1 cellular context compared by ENCODE assay signal in genomic region chr1:234875953-234876814, GRCh38.
TF ChIP-seq lines count a peak whose summit lies in the region.

No MANE protein-coding gene starts in this region.

TF ChIP-seq in HEK293, 187 proteins besides CTCF, POLR2A, EP300 and RAD21 (continued from another document and continues in another):
- TF ChIP-seq ZSCAN18 (tag by site-specific recombination; IDR thresholded peaks at IDR 0.05) = no peak
- no peak for TF ChIP-seq ZNF544 (tag by site-specific recombination; IDR thresholded peaks at IDR 0.05)
- TF ChIP-seq ZNF16 (tag by site-specific recombination; IDR thresholded peaks at IDR 0.05; ENCODE audit: low read depth) = no peak
- no peak for TF ChIP-seq ZNF132 (tag by site-specific recombination; IDR thresholded peaks at IDR 0.05; ENCODE audit: borderline replicate concordance)
- TF ChIP-seq ZNF830 (tag by site-specific recombination; IDR thresholded peaks at IDR 0.05; ENCODE audit: low read depth) = no peak
- no peak; the same call in 1 of the 2 replicates for TF ChIP-seq ZNF341 (tag by site-specific recombination; IDR thresholded peaks at IDR 0.05; ENCODE audit: low read depth)
- TF ChIP-seq ZFP3 (tag by site-specific recombination; IDR thresholded peaks at IDR 0.05; ENCODE audit: low read depth) = no peak
- no peak for TF ChIP-seq PBX3 (CRISPR knock-in tag; IDR thresholded peaks at IDR 0.05)
- no peak for TF ChIP-seq ZNF623 (tag by site-specific recombination; IDR thresholded peaks at IDR 0.05)
- no peak for TF ChIP-seq ZNF555 (tag by site-specific recombination; conservative IDR thresholded peaks at IDR 0.05)
- TF ChIP-seq TCF7L2 (IDR thresholded peaks at IDR 0.05; ENCODE audit: borderline replicate concordance, low read depth, low read length) = peak; percentile 48; the same call in 1 of the 2 replicates
- TF ChIP-seq YY2 (tag by site-specific recombination; IDR thresholded peaks at IDR 0.05) = no peak
- no peak for TF ChIP-seq ZNF692 (tag by site-specific recombination; IDR thresholded peaks at IDR 0.05)
- no peak for TF ChIP-seq REPIN1 (tag by site-specific recombination; IDR thresholded peaks at IDR 0.05; ENCODE audit: low read depth)
- no peak for TF ChIP-seq ZBTB6 (tag by site-specific recombination; IDR thresholded peaks at IDR 0.05)
- TF ChIP-seq EGR2 (tag by site-specific recombination; IDR thresholded peaks at IDR 0.05; ENCODE audit: low read depth) = peak; percentile 53
- no peak for TF ChIP-seq ZNF621 (tag by site-specific recombination; IDR thresholded peaks at IDR 0.05)
- TF ChIP-seq ZNF792 (tag by site-specific recombination; IDR thresholded peaks at IDR 0.05) = no peak
- TF ChIP-seq ZNF19 (tag by site-specific recombination; IDR thresholded peaks at IDR 0.05; ENCODE audit: low read depth) = no peak
- TF ChIP-seq REST (tag by site-specific recombination; IDR thresholded peaks at IDR 0.05) = no peak
- TF ChIP-seq ZNF843 (tag by site-specific recombination; IDR thresholded peaks at IDR 0.05) = peak; percentile 72; the same call in 1 of the 2 replicates
- TF ChIP-seq GLIS1 (tag by site-specific recombination; IDR thresholded peaks at IDR 0.05) = peak; percentile 84
- TF ChIP-seq ZNF266 (tag by site-specific recombination; IDR thresholded peaks at IDR 0.05; ENCODE audit: low read depth) = no peak
- no peak for TF ChIP-seq ZNF660 (tag by site-specific recombination; IDR thresholded peaks at IDR 0.05)
- no peak for TF ChIP-seq ZNF791 (tag by site-specific recombination; IDR thresholded peaks at IDR 0.05)
- TF ChIP-seq FEZF1 (tag by site-specific recombination; IDR thresholded peaks at IDR 0.05) = peak; percentile 58
- no peak for TF ChIP-seq ZNF174 (tag by site-specific recombination; IDR thresholded peaks at IDR 0.05)
- no peak for TF ChIP-seq ZNF146 (tag by site-specific recombination; IDR thresholded peaks at IDR 0.05)
- no peak for TF ChIP-seq ZNF112 (tag by site-specific recombination; IDR thresholded peaks at IDR 0.05)
- TF ChIP-seq ZNF239 (tag by site-specific recombination; IDR thresholded peaks at IDR 0.05) = no peak
- no peak for TF ChIP-seq ZSCAN4 (tag by site-specific recombination; IDR thresholded peaks at IDR 0.05)
- TF ChIP-seq ZNF10 (tag by site-specific recombination; IDR thresholded peaks at IDR 0.05) = no peak
- TF ChIP-seq BCL6B (tag by site-specific recombination; IDR thresholded peaks at IDR 0.05) = no peak
- TF ChIP-seq PRDM1 (tag by site-specific recombination; IDR thresholded peaks at IDR 0.05) = peak; percentile 78
- no peak for TF ChIP-seq ZNF776 (tag by site-specific recombination; IDR thresholded peaks at IDR 0.05; ENCODE audit: borderline replicate concordance)
- TF ChIP-seq ZNF175 (tag by site-specific recombination; IDR thresholded peaks at IDR 0.05) = no peak
- TF ChIP-seq ZBTB1 (tag by site-specific recombination; IDR thresholded peaks at IDR 0.05) = no peak
- TF ChIP-seq ZBTB26 (tag by site-specific recombination; optimal IDR thresholded peaks at IDR 0.05) = no peak
- no peak for TF ChIP-seq ZBTB7A (tag by site-specific recombination; IDR thresholded peaks at IDR 0.05; ENCODE audit: low read depth)
- peak; percentile 67 for TF ChIP-seq ZFHX2 (tag by site-specific recombination; conservative IDR thresholded peaks at IDR 0.05)
- TF ChIP-seq GLI4 (tag by site-specific recombination; IDR thresholded peaks at IDR 0.05) = no peak
- no peak for TF ChIP-seq ZSCAN23 (tag by site-specific recombination; IDR thresholded peaks at IDR 0.05)
- TF ChIP-seq ZNF530 (tag by site-specific recombination; IDR thresholded peaks at IDR 0.05; ENCODE audit: low read depth) = no peak
- TF ChIP-seq ZNF211 (tag by site-specific recombination; IDR thresholded peaks at IDR 0.05; ENCODE audit: low read depth) = no peak
- TF ChIP-seq TRIM28 (IDR thresholded peaks at IDR 0.05; ENCODE audit: borderline replicate concordance, low read length) = peak; percentile 95
- no peak for TF ChIP-seq KLF8 (tag by site-specific recombination; IDR thresholded peaks at IDR 0.05)
- no peak for TF ChIP-seq ZBTB48 (tag by site-specific recombination; IDR thresholded peaks at IDR 0.05)
- TF ChIP-seq ZNF626 (tag by site-specific recombination; IDR thresholded peaks at IDR 0.05) = no peak
- TF ChIP-seq ZIC2 (tag by site-specific recombination; IDR thresholded peaks at IDR 0.05) = peak; percentile 48; the same call in 1 of the 2 replicates
- no peak for TF ChIP-seq ZNF280C (tag by site-specific recombination; IDR thresholded peaks at IDR 0.05)
- TF ChIP-seq ZNF311 (tag by site-specific recombination; IDR thresholded peaks at IDR 0.05; ENCODE audit: borderline replicate concordance) = no peak
